In genomic region chr2:196479350-196479749, GRCh38 we compare ENCODE assay signal across 19 cellular contexts.
DNase-seq lines count a peak whose midpoint lies in the region; ATAC-seq and TF ChIP-seq lines count a peak whose summit lies in the region.
"Had no signal": no experiment of that assay in that cellular context is flagged by ENCODE, and none has a peak within 500 bp of the region (broad histone marks: within the 10 kb centered on the region; RNA-seq: fewer than 3 reads in every experiment).

No MANE protein-coding gene starts in this region.

- no peaks in the 10 kb centered on the region for H3K9me3 Mint-ChIP-seq in activated naive CD4-positive, alpha-beta T cell treated with anti-CD3 and anti-CD28 coated beads, Interleukin-2, amount 10 ng/mL, durations not matched to agents 7 days and 5 days
- H3K9me3 Mint-ChIP-seq: activated T-cell treated with anti-CD3 and anti-CD28 coated beads, Interleukin-2, amount 50 U/mL, for 24 hours; CD4-positive, alpha-beta memory T cell; type B pancreatic cell had no signal

- H3K4me3 ChIP-seq in BJ (ENCODE audit: low read depth, low read length) = no peak overlapping the region

- H3K27me3 ChIP-seq in BJ (ENCODE audit: control insufficient read depth, insufficient read depth, low read length) = no peaks in the 10 kb centered on the region

- no peaks in the 10 kb centered on the region for H3K36me3 Mint-ChIP-seq in activated naive CD4-positive, alpha-beta T cell treated with anti-CD3 and anti-CD28 coated beads, Interleukin-2, amount 10 ng/mL, durations not matched to agents 7 days and 5 days
- H3K36me3 Mint-ChIP-seq: CD4-positive, alpha-beta memory T cell; naive thymus-derived CD4-positive, alpha-beta T cell; type B pancreatic cell had no signal

- DNase-seq in BJ (ENCODE audit: low read depth) = peak; percentile 58
- DNase-seq in LHCN-M2 (ENCODE audit: low read depth) = peak; percentile 90
- peak; percentile 39 for DNase-seq in dedifferentiated amniotic fluid mesenchymal stem cell (ENCODE audit: extremely low spot score)
- DNase-seq in non-pigmented ciliary epithelial cell (ENCODE audit: low read depth) = peak; percentile 68
- DNase-seq in hypothalamus (lab: John Stamatoyannopoulos, UW) = no peak
- no peak for DNase-seq in NCI-H748 treated with DMSO at 0.1 percent for 48 hours (lab: John Stamatoyannopoulos, UW)
- no peak for DNase-seq in activated naive CD4-positive, alpha-beta T cell treated with anti-CD3 and anti-CD28 coated beads, Interleukin-2, amount 10 ng/mL, durations not matched to agents 7 days and 5 days
- DNase-seq: activated CD4-positive, alpha-beta T cell treated with anti-CD3 and anti-CD28 coated beads for 36 hours; activated T-cell treated with anti-CD3 and anti-CD28 coated beads, Interleukin-2, amount 50 U/mL, for 24 hours; CD4-positive, alpha-beta memory T cell; effector memory CD4-positive, alpha-beta T cell; left ventricle myocardium superior; naive thymus-derived CD4-positive, alpha-beta T cell; NCI-H146; NCI-H774; stimulated activated CD4-positive, alpha-beta T cell treated with anti-CD3 and anti-CD28 coated beads, Interleukin-2, amount 100 ng/mL, for 24 hours; T-helper 17 cell had no signal

- no peak overlapping the region for H3K4me3 Mint-ChIP-seq in activated naive CD4-positive, alpha-beta T cell treated with anti-CD3 and anti-CD28 coated beads, Interleukin-2, amount 10 ng/mL, durations not matched to agents 7 days and 5 days
- H3K4me3 Mint-ChIP-seq: activated CD4-positive, alpha-beta T cell treated with anti-CD3 and anti-CD28 coated beads for 36 hours; activated T-cell treated with anti-CD3 and anti-CD28 coated beads, Interleukin-2, amount 50 U/mL, for 24 hours; CD4-positive, alpha-beta memory T cell; naive thymus-derived CD4-positive, alpha-beta T cell; T-helper 17 cell; type B pancreatic cell had no signal

- POLR2A ChIA-PET in BJ (lab: Charles Lee) = no interaction called here

- H3K27ac Mint-ChIP-seq in activated naive CD4-positive, alpha-beta T cell treated with anti-CD3 and anti-CD28 coated beads, Interleukin-2, amount 10 ng/mL, durations not matched to agents 7 days and 5 days = no peak overlapping the region
- H3K27ac Mint-ChIP-seq: activated CD4-positive, alpha-beta T cell treated with anti-CD3 and anti-CD28 coated beads for 36 hours; activated T-cell treated with anti-CD3 and anti-CD28 coated beads, Interleukin-2, amount 50 U/mL, for 24 hours; CD4-positive, alpha-beta memory T cell; naive thymus-derived CD4-positive, alpha-beta T cell; T-helper 17 cell; type B pancreatic cell had no signal

- TF ChIP-seq CTCF in BJ (IDR thresholded peaks at IDR 0.05; ENCODE audit: insufficient read depth, low read depth, low read length) = no peak

- no peak for ATAC-seq in GM18519 (IDR thresholded peaks at IDR 0.05; ENCODE audit: low FRiP score, unreplicated experiment)
- ATAC-seq: activated CD4-positive, alpha-beta T cell treated with anti-CD3 and anti-CD28 coated beads for 36 hours; naive thymus-derived CD4-positive, alpha-beta T cell; T-helper 17 cell had no signal

- peaks cover 22% of the 10 kb centered on the region for H3K27me3 Mint-ChIP-seq in activated naive CD4-positive, alpha-beta T cell treated with anti-CD3 and anti-CD28 coated beads, Interleukin-2, amount 10 ng/mL, durations not matched to agents 7 days and 5 days

- no peaks in the 10 kb centered on the region for H3K4me1 Mint-ChIP-seq in activated naive CD4-positive, alpha-beta T cell treated with anti-CD3 and anti-CD28 coated beads, Interleukin-2, amount 10 ng/mL, durations not matched to agents 7 days and 5 days
- H3K4me1 Mint-ChIP-seq: CD4-positive, alpha-beta memory T cell; naive thymus-derived CD4-positive, alpha-beta T cell; T-helper 17 cell had no signal

- CTCF ChIA-PET in BJ (lab: Yijun Ruan, JAX) = interaction anchor here (0.6 to 1.0 kb wide), 3 partner anchors 11 to 311 kb away, joined by 3 to 4 read pairs (median 3); no protein-coding TSS in a partner anchor
- CTCF ChIA-PET in activated naive CD4-positive, alpha-beta T cell treated with anti-CD3 and anti-CD28 coated beads, Interleukin-2, amount 10 ng/mL, durations not matched to agents 7 days and 5 days (lab: Charles Lee) = no interaction called here

- no peaks in the 10 kb centered on the region for H3K36me3 ChIP-seq in BJ (ENCODE audit: control insufficient read depth, insufficient read depth, low read length)

Comparison
In these comparisons a context has a peak if more than half of its experiments do, and no peak if none do; other contexts are left out.
1. DNase-seq: peak in BJ (single experiment), LHCN-M2 (single experiment), dedifferentiated amniotic fluid mesenchymal stem cell (single experiment) and non-pigmented ciliary epithelial cell (single experiment); none in hypothalamus (0 of 51), NCI-H748 treated with DMSO at 0.1 percent for 48 hours (single experiment) and activated naive CD4-positive, alpha-beta T cell treated with anti-CD3 and anti-CD28 coated beads, Interleukin-2, amount 10 ng/mL, durations not matched to agents 7 days and 5 days (single experiment).